In the genomic region with DNA sequence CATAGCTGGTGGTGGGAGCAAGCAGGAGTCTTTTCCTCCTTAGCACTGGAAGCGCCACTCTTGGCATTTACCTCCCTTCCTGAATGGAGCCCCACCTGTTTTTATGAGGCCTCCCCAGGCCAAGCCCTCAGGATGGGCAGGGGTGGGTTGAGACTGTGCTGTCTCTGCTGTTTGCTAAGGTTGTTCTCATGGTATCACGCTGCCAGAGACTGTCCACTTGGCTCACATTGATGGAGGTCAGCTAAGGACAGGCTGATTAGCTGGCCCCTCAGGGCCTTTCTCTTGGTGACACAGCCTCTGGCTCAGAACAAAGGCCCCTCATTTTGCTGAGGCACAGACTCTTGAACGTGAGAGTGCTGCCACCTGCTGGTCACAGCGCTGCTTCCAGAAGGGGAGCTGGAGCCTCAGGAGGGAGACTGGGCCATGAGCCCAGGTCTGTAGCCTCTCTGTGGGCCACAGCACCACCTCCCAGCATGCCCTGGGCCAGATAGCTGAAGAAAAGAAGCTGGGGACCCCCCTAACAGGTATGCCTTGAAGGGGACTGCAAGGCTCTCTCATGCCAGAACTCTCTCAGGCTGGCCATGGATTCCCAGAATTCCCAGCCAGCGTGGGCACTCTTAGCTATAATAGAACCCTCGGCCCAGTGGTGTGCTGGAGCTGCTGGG, we compare ENCODE assay signal across 8 cellular contexts.
DNase-seq lines count a peak whose midpoint lies in the region; ATAC-seq lines count a peak whose summit lies in the region.

No MANE protein-coding gene starts in this region.

- DNase-seq in C1 segment of cervical spinal cord (lab: John Stamatoyannopoulos, UW): peak in 13 of 14 donors; percentile 26 to 88 (median 74)
- peak; percentile 86 for DNase-seq in NCI-H526 treated with DMSO at 0.1 percent for 48 hours (lab: John Stamatoyannopoulos, UW)
- peak; percentile 88 to 92 for DNase-seq in activated CD4-positive, alpha-beta T cell treated with anti-CD3 and anti-CD28 coated beads, Interleukin-2, amount 50 U/mL, for 4 hours
- DNase-seq in ecto neural progenitor cell (ENCODE audit: low spot score): peak; percentile 92
- peak; percentile 85 to 87 for DNase-seq in memory B cell (ENCODE audit: low spot score in 2 of 2)
- DNase-seq in stimulated activated CD8-positive, alpha-beta memory T cell treated with anti-CD3 and anti-CD28 coated beads, Interleukin-15, amount 100 ng/mL, for 1 hour (ENCODE audit: low read depth): peak; percentile 92

- peaks cover 2% of the 10 kb centered on the region for H3K4me1 Mint-ChIP-seq in memory B cell

- no peaks in the 10 kb centered on the region for H3K36me3 Mint-ChIP-seq in memory B cell

- no peak overlapping the region for H3K4me3 Mint-ChIP-seq in memory B cell

- ATAC-seq in GM19351 (IDR thresholded peaks at IDR 0.05; ENCODE audit: unreplicated experiment) (peak; percentile 90), HG03457 (IDR thresholded peaks at IDR 0.05; ENCODE audit: unreplicated experiment) (peak; percentile 48), memory B cell (ENCODE audit: low read depth) (peak; percentile 97)

- no peaks in the 10 kb centered on the region for H3K27me3 Mint-ChIP-seq in memory B cell

- H3K27ac Mint-ChIP-seq in memory B cell: no peak overlapping the region

- H3K9me3 Mint-ChIP-seq in memory B cell: no peaks in the 10 kb centered on the region

Comparison
In these comparisons a context has a peak if more than half of its experiments do, and no peak if none do; other contexts are left out.
1. Peak in every context shown above with its lines: DNase-seq and ATAC-seq.